25 cellular contexts compared by ENCODE assay signal in the genomic region with DNA sequence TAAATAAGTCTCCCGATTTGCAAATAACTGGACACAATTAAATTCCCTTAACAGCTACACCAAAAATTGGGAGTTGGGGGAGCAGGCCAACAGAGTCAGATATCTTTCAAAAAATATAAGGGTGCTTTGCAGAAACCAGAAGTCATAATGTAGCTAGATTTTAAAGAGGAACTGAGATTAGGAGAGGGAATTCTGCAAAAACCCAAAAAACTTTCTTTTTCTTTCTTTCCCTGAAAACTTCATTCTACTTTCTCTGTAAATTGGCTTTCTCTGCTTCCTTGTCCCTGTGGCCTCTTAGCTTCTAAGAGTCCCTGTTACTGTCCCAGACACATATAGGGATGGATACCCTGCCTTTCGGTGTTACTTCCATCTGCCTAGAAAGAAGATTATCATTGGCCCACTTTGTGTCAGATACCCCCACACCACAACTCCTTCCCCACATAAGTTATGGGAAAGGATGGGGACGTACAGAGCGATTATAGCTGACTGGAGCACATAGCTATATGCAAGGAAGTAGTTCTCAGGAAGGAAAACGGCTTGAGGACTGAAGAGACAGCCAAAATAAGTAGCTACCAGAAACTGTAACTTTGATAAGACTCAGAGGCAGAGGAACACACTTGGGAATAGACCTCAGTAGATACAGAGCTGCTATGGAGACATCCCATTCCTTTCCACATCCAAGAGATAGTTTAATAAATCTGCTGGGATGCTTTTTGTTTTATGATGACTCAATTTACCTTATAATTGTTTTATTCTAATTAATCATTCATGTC.
DNase-seq lines count a peak whose midpoint lies in the region; ATAC-seq and TF ChIP-seq lines count a peak whose summit lies in the region.
"Had no signal": no experiment of that assay in that cellular context is flagged by ENCODE, and none has a peak within 500 bp of the region (broad histone marks: within the 10 kb centered on the region; RNA-seq: fewer than 3 reads in every experiment).

No MANE protein-coding gene starts in this region.

- H3K27ac ChIP-seq in smooth muscle cell (ENCODE audit: low read depth): peak overlapping the region; percentile 48
- no peak overlapping the region for H3K27ac ChIP-seq in hepatocyte
- H3K27ac ChIP-seq: dorsolateral prefrontal cortex, lower lobe of right lung, parathyroid adenoma, SK-N-MC, suprapubic skin had no signal

- peaks cover 0 to 2% (median 0%) of the 10 kb centered on the region in 7 donors for H3K9me3 Mint-ChIP-seq in CD14-positive monocyte
- H3K9me3 Mint-ChIP-seq in IgD-negative memory B cell: no peaks in the 10 kb centered on the region
- no peaks in the 10 kb centered on the region for H3K9me3 Mint-ChIP-seq in dendritic cell treated with granulocyte-macrophage colony-stimulating factor and Interleukin-4, amounts not matched to agents 40 ng/mL and 50 ng/mL, for 4 days
- H3K9me3 Mint-ChIP-seq: CD4-positive, alpha-beta memory T cell had no signal

- TF ChIP-seq CTCF in CD14-positive monocyte (IDR thresholded peaks at IDR 0.05): no peak
- TF ChIP-seq CTCF in smooth muscle cell (IDR thresholded peaks at IDR 0.05; ENCODE audit: borderline replicate concordance, insufficient read depth, poor library complexity, severe bottlenecking): no peak
- no peak for TF ChIP-seq CTCF in hepatocyte (IDR thresholded peaks at IDR 0.05; ENCODE audit: poor library complexity)

- H3K79me2 ChIP-seq in smooth muscle cell (ENCODE audit: low read depth): no peaks in the 10 kb centered on the region
- no peaks in the 10 kb centered on the region for H3K79me2 ChIP-seq in hepatocyte
- H3K79me2 ChIP-seq: parathyroid adenoma had no signal

- ATAC-seq in HG03460 (IDR thresholded peaks at IDR 0.05; ENCODE audit: unreplicated experiment): no peak
- ATAC-seq: K562, T-helper 17 cell had no signal

- H3F3A ChIP-seq in smooth muscle cell (ENCODE audit: low read depth): no peaks in the 10 kb centered on the region

- H3K9me3 ChIP-seq in smooth muscle cell (replicated peaks; ENCODE audit: low read depth): no peaks in the 10 kb centered on the region
- H3K9me3 ChIP-seq in hepatocyte (ENCODE audit: low read depth): no peaks in the 10 kb centered on the region
- H3K9me3 ChIP-seq: lower lobe of right lung, MG63, mucosa of descending colon, suprapubic skin had no signal

- peak overlapping the region; percentile 27 for H3K4me2 ChIP-seq in smooth muscle cell
- no peak overlapping the region for H3K4me2 ChIP-seq in hepatocyte

- H3K36me3 ChIP-seq in smooth muscle cell (ENCODE audit: low read depth) (no peaks in the 10 kb centered on the region), hepatocyte (replicated peaks; ENCODE audit: insufficient read depth, low read depth) (no peaks in the 10 kb centered on the region)
- H3K36me3 ChIP-seq: lower lobe of right lung, MG63, suprapubic skin had no signal

- peak overlapping the region; percentile 34 for H2AFZ ChIP-seq in smooth muscle cell (ENCODE audit: low read depth)
- no peak overlapping the region for H2AFZ ChIP-seq in hepatocyte
- H2AFZ ChIP-seq: parathyroid adenoma had no signal

- H3K27me3 Mint-ChIP-seq in CD14-positive monocyte (ENCODE audit: low read depth in 3 of 3) (no peaks in the 10 kb centered on the region), IgD-negative memory B cell (no peaks in the 10 kb centered on the region)
- peaks cover 1% of the 10 kb centered on the region for H3K27me3 Mint-ChIP-seq in dendritic cell treated with granulocyte-macrophage colony-stimulating factor and Interleukin-4, amounts not matched to agents 40 ng/mL and 50 ng/mL, for 4 days
- H3K27me3 Mint-ChIP-seq: CD4-positive, alpha-beta memory T cell had no signal

- H3K27me3 ChIP-seq in smooth muscle cell (ENCODE audit: low read depth) (no peaks in the 10 kb centered on the region), hepatocyte (no peaks in the 10 kb centered on the region)
- H3K27me3 ChIP-seq: dorsolateral prefrontal cortex, MG63, suprapubic skin had no signal

- no peak overlapping the region for H3K9ac ChIP-seq in smooth muscle cell (ENCODE audit: low read depth)
- H3K9ac ChIP-seq: parathyroid adenoma had no signal

- H3K4me1 ChIP-seq in smooth muscle cell (ENCODE audit: low read depth): no peaks in the 10 kb centered on the region
- H3K4me1 ChIP-seq in hepatocyte (ENCODE audit: insufficient read depth): peaks cover 17% of the 10 kb centered on the region
- H3K4me1 ChIP-seq: parathyroid adenoma had no signal

- H3K4me1 Mint-ChIP-seq in CD14-positive monocyte (peaks cover 52% of the 10 kb centered on the region), IgD-negative memory B cell (peaks cover 29 to 43% (median 41%) of the 10 kb centered on the region in 3 donors)
- H3K4me1 Mint-ChIP-seq in dendritic cell treated with granulocyte-macrophage colony-stimulating factor and Interleukin-4, amounts not matched to agents 40 ng/mL and 50 ng/mL, for 4 days (ENCODE audit: low read depth): peaks cover 62% of the 10 kb centered on the region
- H3K4me1 Mint-ChIP-seq: T-helper 17 cell had no signal

- H3K4me3 ChIP-seq in smooth muscle cell: no peak overlapping the region
- no peak overlapping the region for H3K4me3 ChIP-seq in hepatocyte
- H3K4me3 ChIP-seq: dorsolateral prefrontal cortex, K562, lower lobe of right lung, MG63, mucosa of descending colon, SK-N-MC, suprapubic skin had no signal

- peak overlapping the region in 1 of 2 donors; percentile 49 for H3K4me3 Mint-ChIP-seq in CD14-positive monocyte
- peak overlapping the region in 2 of 4 donors; percentile 23 to 45 for H3K4me3 Mint-ChIP-seq in IgD-negative memory B cell
- no peak overlapping the region for H3K4me3 Mint-ChIP-seq in dendritic cell treated with granulocyte-macrophage colony-stimulating factor and Interleukin-4, amounts not matched to agents 40 ng/mL and 50 ng/mL, for 4 days
- H3K4me3 Mint-ChIP-seq: CD4-positive, alpha-beta memory T cell; T-helper 17 cell had no signal

- DNase-seq in CD14-positive monocyte (ENCODE audit: low spot score) (no peak), smooth muscle cell (lab: John Stamatoyannopoulos, UW; ENCODE audit: unreplicated experiment) (no peak), hepatocyte (ENCODE audit: low spot score) (no peak), NCI-H1048 (lab: John Stamatoyannopoulos, UW) (no peak)
- DNase-seq in activated CD4-positive, alpha-beta T cell treated with anti-CD3 and anti-CD28 coated beads, Interleukin-2, amount 50 U/mL, for 48 hours: no peak
- DNase-seq: activated gamma-delta T cell treated with Interleukin-2 at 50 U/mL for 16 hours; CD4-positive, alpha-beta memory T cell; cerebellar nuclear complex; dorsolateral prefrontal cortex; lower lobe of right lung; MG63; mucosa of descending colon; NCI-H1417 treated with DMSO at 0.1 percent for 48 hours; NCI-H2081 treated with DMSO at 0.1 percent for 48 hours; NCI-H748 treated with DMSO at 0.1 percent for 48 hours; RPMI8226; stimulated activated CD4-positive, alpha-beta T cell treated with anti-CD3 and anti-CD28 coated beads, Interleukin-2, amount 100 ng/mL, for 24 hours; T-helper 17 cell had no signal

- no peaks in the 10 kb centered on the region for H4K20me1 ChIP-seq in smooth muscle cell (ENCODE audit: low read depth)
- no peaks in the 10 kb centered on the region for H4K20me1 ChIP-seq in hepatocyte (ENCODE audit: insufficient read depth, poor library complexity, severe bottlenecking)

- 74% methylated on average over 5 of the region's 5 CpGs for WGBS in smooth muscle cell (ENCODE audit: low lambda C conversion rate)
- WGBS in hepatocyte (ENCODE audit: low lambda C conversion rate, missing lambda C conversion rate): 75% methylated on average over 5 of the region's 5 CpGs

- intact Hi-C loops in CD14-positive monocyte (cut with micrococcal nuclease): loop anchor here in 1 of 2 donors (10.0 kb wide), 2 partner anchors 53 to 127 kb away; a partner anchor contains a TSS
- intact Hi-C loops in dendritic cell treated with granulocyte-macrophage colony-stimulating factor and Interleukin-4, amounts not matched to agents 40 ng/mL and 50 ng/mL, for 4 days (cut with micrococcal nuclease): no loop called here

- H3K9me2 ChIP-seq in hepatocyte (replicated peaks; ENCODE audit: insufficient read depth): no peaks in the 10 kb centered on the region

- no peaks in the 10 kb centered on the region for H3K36me3 Mint-ChIP-seq in CD14-positive monocyte
- H3K36me3 Mint-ChIP-seq in IgD-negative memory B cell: no peaks in the 10 kb centered on the region
- H3K36me3 Mint-ChIP-seq in dendritic cell treated with granulocyte-macrophage colony-stimulating factor and Interleukin-4, amounts not matched to agents 40 ng/mL and 50 ng/mL, for 4 days (ENCODE audit: low read depth): no peaks in the 10 kb centered on the region
- H3K36me3 Mint-ChIP-seq: CD4-positive, alpha-beta memory T cell had no signal

- peak overlapping the region; percentile 67 to 90 (median 84) for H3K27ac Mint-ChIP-seq in CD14-positive monocyte
- peak overlapping the region in 2 of 3 donors; percentile 8 to 45 for H3K27ac Mint-ChIP-seq in IgD-negative memory B cell
- H3K27ac Mint-ChIP-seq in dendritic cell treated with granulocyte-macrophage colony-stimulating factor and Interleukin-4, amounts not matched to agents 40 ng/mL and 50 ng/mL, for 4 days: peak overlapping the region; percentile 28
- H3K27ac Mint-ChIP-seq: T-helper 17 cell had no signal

Comparison
In these comparisons a context has a peak if more than half of its experiments do, and no peak if none do; other contexts are left out.
1. H3K27ac Mint-ChIP-seq: peak in every context shown above with its lines; median percentile 84 in CD14-positive monocyte; 28 in dendritic cell treated with granulocyte-macrophage colony-stimulating factor and Interleukin-4, amounts not matched to agents 40 ng/mL and 50 ng/mL, for 4 days; 26 in IgD-negative memory B cell.